In genomic region chr17:78357687-78358537, GRCh38 we compare ENCODE assay signal across 8 cellular contexts. TPM values are rescaled to one million over a fixed set of nuclear protein-coding genes. Genes with fewer than 3 reads are reported as not detected.
DNase-seq lines count a peak whose midpoint lies in the region; ATAC-seq and TF ChIP-seq lines count a peak whose summit lies in the region.

No MANE protein-coding gene starts in this region.

- no peak for ATAC-seq in HG03342 (IDR thresholded peaks at IDR 0.05; ENCODE audit: unreplicated experiment)

- no peaks in the 10 kb centered on the region for H3K27me3 Mint-ChIP-seq in activated T-helper 1 cell treated with anti-CD3 and anti-CD28 coated beads, Interleukin-12 subunit alpha, Interleukin-12 subunit beta, Interleukin-2, Interleukin-4 antibody, amounts not matched to agents 30 ng/mL and 10 ng/mL and 1 ng/mL, durations not matched to agents 14 hours and 24 hours and 36 hours (ENCODE audit: insufficient read depth)

- no peaks in the 10 kb centered on the region for H3K36me3 ChIP-seq in hepatocyte (replicated peaks; ENCODE audit: insufficient read depth, low read depth)
- H3K36me3 ChIP-seq in skeletal muscle satellite cell (ENCODE audit: insufficient read depth, low read length), result peaks cover 30% of the 10 kb centered on the region
- H3K36me3 ChIP-seq in HAP-1 (replicated peaks), result peaks cover 5% of the 10 kb centered on the region

- H3K9ac ChIP-seq in skeletal muscle satellite cell (ENCODE audit: low read depth, low read length), result peak overlapping the region; percentile 92

- peaks cover 57% of the 10 kb centered on the region for H3K4me1 Mint-ChIP-seq in activated T-helper 1 cell treated with anti-CD3 and anti-CD28 coated beads, Interleukin-12 subunit alpha, Interleukin-12 subunit beta, Interleukin-2, Interleukin-4 antibody, amounts not matched to agents 30 ng/mL and 10 ng/mL and 1 ng/mL, durations not matched to agents 14 hours and 24 hours and 36 hours (ENCODE audit: low read depth)

- H3K9me2 ChIP-seq in hepatocyte (replicated peaks; ENCODE audit: insufficient read depth), result no peaks in the 10 kb centered on the region

- H3K27ac ChIP-seq in hepatocyte, result peak overlapping the region; percentile 98

- H4K20me1 ChIP-seq in hepatocyte (ENCODE audit: insufficient read depth, poor library complexity, severe bottlenecking), result peaks cover 37% of the 10 kb centered on the region

- 35% methylated on average over 22 of the region's 25 CpGs for WGBS in hepatocyte (ENCODE audit: low lambda C conversion rate, missing lambda C conversion rate)

- H3K4me2 ChIP-seq in hepatocyte, result peak overlapping the region; percentile 99
- peak overlapping the region; percentile 97 for H3K4me2 ChIP-seq in skeletal muscle satellite cell (ENCODE audit: low read length)

- peak overlapping the region; percentile 94 for H3K4me3 Mint-ChIP-seq in activated T-helper 1 cell treated with anti-CD3 and anti-CD28 coated beads, Interleukin-12 subunit alpha, Interleukin-12 subunit beta, Interleukin-2, Interleukin-4 antibody, amounts not matched to agents 30 ng/mL and 10 ng/mL and 1 ng/mL, durations not matched to agents 14 hours and 24 hours and 36 hours

- H3K79me2 ChIP-seq in hepatocyte, result peaks cover 46% of the 10 kb centered on the region

- H3K27ac Mint-ChIP-seq in activated T-helper 1 cell treated with anti-CD3 and anti-CD28 coated beads, Interleukin-12 subunit alpha, Interleukin-12 subunit beta, Interleukin-2, Interleukin-4 antibody, amounts not matched to agents 30 ng/mL and 10 ng/mL and 1 ng/mL, durations not matched to agents 14 hours and 24 hours and 36 hours, result peak overlapping the region; percentile 93

- H3K27me3 ChIP-seq in hepatocyte (no peaks in the 10 kb centered on the region), skeletal muscle satellite cell (ENCODE audit: control insufficient read depth, insufficient read depth, low read length) (no peaks in the 10 kb centered on the region), HAP-1 (ENCODE audit: low read depth) (no peaks in the 10 kb centered on the region)

- peak overlapping the region; percentile 54 for H3K4me3 ChIP-seq in GM12865 (ENCODE audit: low read depth, low read length)
- peak overlapping the region; percentile 99 for H3K4me3 ChIP-seq in hepatocyte
- peak overlapping the region; percentile 89 for H3K4me3 ChIP-seq in skeletal muscle satellite cell (ENCODE audit: low read length)
- H3K4me3 ChIP-seq in HAP-1, result no peak overlapping the region

- DNase-seq in GM12865 (ENCODE audit: low read depth), result no peak
- no peak for DNase-seq in activated T-helper 1 cell treated with anti-CD3 and anti-CD28 coated beads, Interleukin-12 subunit alpha, Interleukin-12 subunit beta, Interleukin-2, Interleukin-4 antibody, amounts not matched to agents 30 ng/mL and 10 ng/mL and 1 ng/mL, durations not matched to agents 14 hours and 24 hours and 36 hours (ENCODE audit: low spot score)
- DNase-seq in hepatocyte (ENCODE audit: low spot score), result no peak
- DNase-seq in HAP-1 (ENCODE audit: low spot score in 2 of 2), result no peak
- DNase-seq in cerebellum (ENCODE audit: low spot score), result no peak
- no peak for DNase-seq in activated effector memory CD4-positive, alpha-beta T cell treated with Interleukin-2 at 50 U/mL for 16 hours

- H3K36me3 Mint-ChIP-seq in activated T-helper 1 cell treated with anti-CD3 and anti-CD28 coated beads, Interleukin-12 subunit alpha, Interleukin-12 subunit beta, Interleukin-2, Interleukin-4 antibody, amounts not matched to agents 30 ng/mL and 10 ng/mL and 1 ng/mL, durations not matched to agents 14 hours and 24 hours and 36 hours (ENCODE audit: low read depth), result peaks cover 39% of the 10 kb centered on the region

- TF ChIP-seq CTCF in GM12865 (IDR thresholded peaks at IDR 0.05; ENCODE audit: insufficient read depth, low read depth, low read length, missing control alignments) (no peak), hepatocyte (IDR thresholded peaks at IDR 0.05; ENCODE audit: poor library complexity) (no peak)

- H3K9me3 ChIP-seq in hepatocyte (ENCODE audit: low read depth) (no peaks in the 10 kb centered on the region), skeletal muscle satellite cell (replicated peaks; ENCODE audit: low read length) (no peaks in the 10 kb centered on the region), HAP-1 (no peaks in the 10 kb centered on the region)

- H3K4me1 ChIP-seq in hepatocyte (ENCODE audit: insufficient read depth) (peaks cover 43% of the 10 kb centered on the region), skeletal muscle satellite cell (ENCODE audit: control insufficient read depth, insufficient read depth, low read length) (peaks cover 48% of the 10 kb centered on the region), HAP-1 (peaks cover 7% of the 10 kb centered on the region)

- intact Hi-C loops in activated T-helper 1 cell treated with anti-CD3 and anti-CD28 coated beads, Interleukin-12 subunit alpha, Interleukin-12 subunit beta, Interleukin-2, Interleukin-4 antibody, amounts not matched to agents 30 ng/mL and 10 ng/mL and 1 ng/mL, durations not matched to agents 14 hours and 24 hours and 36 hours (cut with micrococcal nuclease), result loop anchor here (2.0 to 5.0 kb wide), 2 partner anchors 226 to 423 kb away; partner anchors contain the start of gene TMC8

- H3K9me3 Mint-ChIP-seq in activated T-helper 1 cell treated with anti-CD3 and anti-CD28 coated beads, Interleukin-12 subunit alpha, Interleukin-12 subunit beta, Interleukin-2, Interleukin-4 antibody, amounts not matched to agents 30 ng/mL and 10 ng/mL and 1 ng/mL, durations not matched to agents 14 hours and 24 hours and 36 hours, result no peaks in the 10 kb centered on the region

- no peak overlapping the region for H2AFZ ChIP-seq in hepatocyte

- in situ Hi-C loops in HAP-1 (cut with MboI; ENCODE audit: low sequenced_read_pairs), result no loop called here

RNA-seq across cellular contexts. Expression of gene SOCS3, which starts 2.0 kb away (rescaled TPM):
- total RNA-seq in activated T-helper 1 cell treated with anti-CD3 and anti-CD28 coated beads, Interleukin-12 subunit alpha, Interleukin-12 subunit beta, Interleukin-2, Interleukin-4 antibody, amounts not matched to agents 30 ng/mL and 10 ng/mL and 1 ng/mL, durations not matched to agents 14 hours and 24 hours and 36 hours, result 75.4 and 76.3 TPM in 2 replicates
- 130 and 172 TPM in 2 replicates for total RNA-seq in hepatocyte
- polyA plus RNA-seq in hepatocyte, result 181 and 246 TPM in 2 replicates
- 52.0 and 93.5 TPM in 2 replicates for total RNA-seq in skeletal muscle satellite cell (2012; rRNA removed)
- 10.7 TPM for total RNA-seq in cerebellum

RNA-seq across cellular contexts. Expression of gene PGS1, which starts 20.5 kb away (rescaled TPM):
- 71.9 and 73.5 TPM in 2 replicates for total RNA-seq in activated T-helper 1 cell treated with anti-CD3 and anti-CD28 coated beads, Interleukin-12 subunit alpha, Interleukin-12 subunit beta, Interleukin-2, Interleukin-4 antibody, amounts not matched to agents 30 ng/mL and 10 ng/mL and 1 ng/mL, durations not matched to agents 14 hours and 24 hours and 36 hours
- total RNA-seq in hepatocyte (30.4 and 36.0 TPM in 2 replicates), cerebellum (41.8 TPM)
- polyA plus RNA-seq in hepatocyte, result 42.5 and 52.2 TPM in 2 replicates
- 24.6 and 25.8 TPM in 2 replicates for total RNA-seq in skeletal muscle satellite cell (2012; rRNA removed)
